In the genomic region with DNA sequence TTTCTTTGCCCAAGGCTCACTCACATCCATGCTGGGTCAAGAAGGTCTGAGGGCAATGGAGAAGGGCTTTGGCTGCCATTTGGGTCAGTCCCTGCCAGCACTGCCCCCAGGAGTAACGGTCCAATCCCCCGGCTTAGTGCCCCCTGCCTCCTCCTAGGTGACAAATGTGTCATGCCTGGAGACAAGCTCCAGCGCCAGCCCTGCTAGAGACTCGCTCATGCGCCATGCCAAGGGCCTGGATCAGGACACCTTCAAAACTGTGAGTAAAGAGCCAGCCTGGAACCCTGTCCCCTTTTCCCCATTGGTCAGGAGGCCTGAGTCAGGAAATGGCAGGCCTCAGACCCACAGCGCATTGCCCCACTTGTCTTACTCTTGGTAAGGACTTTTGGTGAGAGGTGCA, we compare ENCODE assay signal across 25 cellular contexts. TPM values are rescaled to one million over a fixed set of nuclear protein-coding genes. Genes with fewer than 3 reads are reported as not detected.
"Had no signal": no experiment of that assay in that cellular context is flagged by ENCODE, and none has a peak within 500 bp of the region (broad histone marks: within the 10 kb centered on the region; RNA-seq: fewer than 3 reads in every experiment).

No MANE protein-coding gene starts in this region.

- H3K9me3 ChIP-seq: SJSA1 had no signal

- H3K4me3 ChIP-seq: K562, SJSA1, SK-N-MC had no signal

- H3K27me3 ChIP-seq: SJSA1 had no signal

- DNase-seq: IMR-90, Kasumi-1, MM.1S, NCI-H1092 treated with DMSO at 0.1 percent for 48 hours, NCI-H1436, NCI-H187, NCI-H2029, NCI-H2081 treated with DMSO at 0.1 percent for 48 hours, NCI-H2171, NCI-H226, NCI-H446, NCI-H510A, NCI-H524 treated with DMSO at 0.1 percent for 48 hours, NCI-H69, NCI-H774, Right ventricle myocardium superior, RPMI8226, SIG-M5 had no signal

- ATAC-seq: HepG2, K562 had no signal

- H3K4me2 ChIP-seq: KMS-11 had no signal

- H3K9ac ChIP-seq: KMS-11 had no signal

- H3K27ac ChIP-seq: KMS-11, SJSA1, SK-N-MC had no signal

- H3K36me3 ChIP-seq: SJSA1 had no signal

RNA-seq across cellular contexts. Expression of a gene that starts 3.3 kb away (rescaled TPM):
- total RNA-seq: HepG2, HT-29, IMR-90, K562, M059J, Right ventricle myocardium superior, SJSA1 had no signal
- polyA plus RNA-seq: HepG2, IMR-90, K562 had no signal
